8 cellular contexts compared by ENCODE assay signal in the genomic region with DNA sequence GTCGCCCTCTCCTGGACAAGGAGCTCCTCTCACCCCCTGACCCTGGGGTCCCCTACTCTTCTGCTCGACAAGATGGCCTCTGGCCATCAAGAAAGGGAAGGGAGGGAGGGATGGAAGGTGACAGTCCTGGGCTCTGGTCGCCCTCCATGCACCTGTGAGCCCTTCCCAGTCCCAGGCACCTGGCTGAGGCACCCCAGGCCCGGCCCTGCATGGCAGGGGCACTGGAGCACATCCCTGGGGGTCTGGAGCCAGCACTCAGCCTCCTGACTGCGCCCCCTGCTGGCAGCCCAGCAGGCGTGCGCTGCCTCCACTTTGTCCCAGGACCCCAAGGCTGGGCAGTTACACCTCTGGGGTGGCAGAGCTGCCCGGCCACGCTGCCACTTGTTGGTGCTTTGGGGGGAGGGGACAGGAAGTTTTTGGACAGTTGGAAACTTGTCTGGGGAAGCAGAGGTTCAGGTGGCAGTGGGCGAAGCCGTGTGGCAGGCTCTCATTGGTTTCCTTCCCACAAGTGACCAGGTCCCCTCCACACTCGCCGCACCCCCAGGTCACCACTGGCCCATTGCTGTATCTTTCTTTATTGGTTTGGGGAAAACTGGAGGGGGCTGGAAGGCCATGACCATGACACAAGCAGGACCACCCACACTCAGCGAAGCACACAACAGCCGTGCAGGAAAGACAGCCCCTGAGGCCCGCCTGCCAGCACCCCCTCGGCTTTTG. TPM values are rescaled to one million over a fixed set of nuclear protein-coding genes. Genes with fewer than 3 reads are reported as not detected.
A peak's percentile ranks its signal among the peaks of the same experiment; 100 is the strongest.
DNase-seq lines count a peak whose midpoint lies in the region; ATAC-seq and TF ChIP-seq lines count a peak whose summit lies in the region.

No MANE protein-coding gene starts in this region.

- no peak for ATAC-seq in GM18520 (IDR thresholded peaks at IDR 0.05; ENCODE audit: unreplicated experiment)

- no peak overlapping the region for H3K27ac ChIP-seq in cardiac muscle cell

- H3K4me3 ChIP-seq in BJ (ENCODE audit: low read depth, low read length), result no peak overlapping the region
- H3K4me3 ChIP-seq in HFF-Myc (replicated peaks; ENCODE audit: low read depth, low read length), result no peak overlapping the region
- no peak overlapping the region for H3K4me3 ChIP-seq in cardiac muscle cell

- H3K9me3 ChIP-seq in cardiac muscle cell (ENCODE audit: low read depth), result no peaks in the 10 kb centered on the region

- CTCF ChIA-PET in BJ (lab: Yijun Ruan, JAX), result interaction anchor here (0.8 to 5.2 kb wide), 12 partner anchors 12 to 727 kb away, joined by 3 to 55 read pairs (median 12); no protein-coding TSS in a partner anchor

- no peaks in the 10 kb centered on the region for H3K4me1 ChIP-seq in cardiac muscle cell (ENCODE audit: low read depth)

- H3K27me3 ChIP-seq in BJ (ENCODE audit: control insufficient read depth, insufficient read depth, low read length) (no peaks in the 10 kb centered on the region; the same call in none of the 2 replicates), cardiac muscle cell (peaks cover 2% of the 10 kb centered on the region)

- no peak for DNase-seq in BJ (ENCODE audit: low read depth)
- DNase-seq in HFF-Myc (ENCODE audit: extremely low read depth, low read depth), result no peak
- peak; percentile 47 for DNase-seq in activated CD8-positive, alpha-beta memory T cell treated with anti-CD3 and anti-CD28 coated beads, Interleukin-2, amount 50 U/mL, for 4 hours
- DNase-seq in cardiac muscle cell (ENCODE audit: low read depth in 1 of 2, low spot score in 1 of 2), result peak; percentile 18 to 53
- peak; percentile 58 for DNase-seq in stimulated activated CD4-positive, alpha-beta T cell treated with anti-CD3 and anti-CD28 coated beads, Interleukin-4, amount 100 ng/mL, for 1 hour
- DNase-seq in DMS79 (lab: John Stamatoyannopoulos, UW), result no peak
- no peak for DNase-seq in NCI-H774 (lab: John Stamatoyannopoulos, UW)

- TF ChIP-seq CTCF in BJ (IDR thresholded peaks at IDR 0.05; ENCODE audit: insufficient read depth, low read depth, low read length) (peak; percentile 81), HFF-Myc (IDR thresholded peaks at IDR 0.05; ENCODE audit: low read depth, low read length, missing control alignments) (peak; percentile 73), cardiac muscle cell (IDR thresholded peaks at IDR 0.05; ENCODE audit: low read depth, low read length) (peak; percentile 66)

- H3K36me3 ChIP-seq in BJ (ENCODE audit: control insufficient read depth, insufficient read depth, low read length), result no peaks in the 10 kb centered on the region
- H3K36me3 ChIP-seq in cardiac muscle cell, result no peaks in the 10 kb centered on the region

- POLR2A ChIA-PET in BJ (lab: Charles Lee), result no interaction called here

RNA-seq across cellular contexts. Expression of a gene that starts 4.3 kb away (rescaled TPM):
- 0.22 and 0.28 TPM in 2 replicates for polyA plus RNA-seq in BJ (2011; rRNA removed)
- polyA minus RNA-seq in BJ (2011; rRNA and poly(A)+ RNA removed), result not detected in 2 replicates
- total RNA-seq in cardiac muscle cell, result 19.4 and 23.5 TPM in 2 replicates
- polyA plus RNA-seq in cardiac muscle cell, result 14.5 and 25.5 TPM in 2 replicates

RNA-seq across cellular contexts. Expression of a gene that starts 18.4 kb away (rescaled TPM):
- polyA plus RNA-seq in BJ (2011; rRNA removed), result 8.3 and 11.9 TPM in 2 replicates
- 21.5 and 24.3 TPM in 2 replicates for polyA minus RNA-seq in BJ (2011; rRNA and poly(A)+ RNA removed)
- total RNA-seq in cardiac muscle cell, result 23.7 and 29.0 TPM in 2 replicates
- polyA plus RNA-seq in cardiac muscle cell, result 35.8 and 37.3 TPM in 2 replicates

RNA-seq across cellular contexts. Expression of a gene that starts 22.3 kb away (rescaled TPM):
- 0.04 and 0.06 TPM in 2 replicates for polyA plus RNA-seq in BJ (2011; rRNA removed)
- polyA minus RNA-seq in BJ (2011; rRNA and poly(A)+ RNA removed), result not detected in 2 replicates
- 5.4 and 8.7 TPM in 2 replicates for total RNA-seq in cardiac muscle cell
- polyA plus RNA-seq in cardiac muscle cell, result 6.8 and 8.7 TPM in 2 replicates

RNA-seq across cellular contexts. Expression of a gene that starts 54.9 kb away (rescaled TPM):
- polyA plus RNA-seq in BJ (2011; rRNA removed), result 204 and 222 TPM in 2 replicates
- 73.3 and 109 TPM in 2 replicates for polyA minus RNA-seq in BJ (2011; rRNA and poly(A)+ RNA removed)
- total RNA-seq in cardiac muscle cell, result 74.7 and 94.0 TPM in 2 replicates
- 189 and 269 TPM in 2 replicates for polyA plus RNA-seq in cardiac muscle cell

RNA-seq across cellular contexts. Expression of a gene that starts 55.3 kb away (rescaled TPM):
- 4.3 and 9.2 TPM in 2 replicates for polyA plus RNA-seq in BJ (2011; rRNA removed)
- 6.6 and 8.2 TPM in 2 replicates for polyA minus RNA-seq in BJ (2011; rRNA and poly(A)+ RNA removed)
- total RNA-seq in cardiac muscle cell, result 23.8 and 28.7 TPM in 2 replicates
- polyA plus RNA-seq in cardiac muscle cell, result 14.6 and 15.3 TPM in 2 replicates

Comparison
In these comparisons a context has a peak if more than half of its experiments do, and no peak if none do; other contexts are left out.
1. DNase-seq: peak in activated CD8-positive, alpha-beta memory T cell treated with anti-CD3 and anti-CD28 coated beads, Interleukin-2, amount 50 U/mL, for 4 hours (single experiment), cardiac muscle cell (2 of 2) and stimulated activated CD4-positive, alpha-beta T cell treated with anti-CD3 and anti-CD28 coated beads, Interleukin-4, amount 100 ng/mL, for 1 hour (single experiment); none in BJ (single experiment), HFF-Myc (single experiment), DMS79 (single experiment) and NCI-H774 (single experiment).
2. RNA of a gene that starts 4.3 kb away (polyA plus RNA-seq): 14.5 to 25.5 TPM in cardiac muscle cell; 0.22 to 0.28 TPM in BJ; every median in the first group is over 10 times any median in the second.
3. Peak in every context shown above with its lines, with median percentiles within 50 percentile points of each other: CTCF ChIP-seq.